1 cellular context compared by ENCODE assay signal in genomic region chr11:73384871-73385692, GRCh38.
TF ChIP-seq lines count a peak whose summit lies in the region.

No MANE protein-coding gene starts in this region.

TF ChIP-seq in GM12878, 131 proteins besides CTCF, POLR2A, EP300 and RAD21 (continued from another document):
- 0 out of 2 replicates have a peak, but pooled peaks have one; percentile 34 for TF ChIP-seq ELK1 (IDR thresholded peaks at IDR 0.05; ENCODE audit: low read depth, low read length)
- no peak for TF ChIP-seq CHD4 (IDR thresholded peaks at IDR 0.05)
- TF ChIP-seq TBL1XR1 (IDR thresholded peaks at IDR 0.05; ENCODE audit: low read depth, low read length) = 0 out of 2 replicates have a peak, but pooled peaks have one; percentile 41
- TF ChIP-seq TARDBP (IDR thresholded peaks at IDR 0.05; ENCODE audit: borderline replicate concordance) = no peak
